ENCODE assay signal across 5 cellular contexts in the genomic region with DNA sequence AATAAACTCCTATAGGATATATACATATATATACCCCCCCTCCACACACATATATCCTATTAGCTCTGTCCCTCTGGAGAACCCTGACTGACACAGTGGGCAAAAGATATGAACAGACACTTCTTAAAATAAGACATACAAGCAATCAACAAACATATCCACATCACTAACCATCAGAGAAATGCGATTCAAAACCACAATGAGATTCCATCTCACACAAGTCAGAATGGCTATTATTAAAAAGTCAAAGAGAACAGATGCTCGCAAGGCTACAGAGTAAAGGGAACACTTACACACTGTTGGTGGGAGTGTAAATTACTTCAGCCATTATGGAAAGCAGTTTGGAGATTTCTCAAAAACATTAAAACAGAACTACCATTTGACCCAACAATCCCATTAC.
"Had no signal": no experiment of that assay in that cellular context is flagged by ENCODE, and none has a peak within 500 bp of the region (broad histone marks: within the 10 kb centered on the region; RNA-seq: fewer than 3 reads in every experiment).

No MANE protein-coding gene starts in this region.

- H3K27ac ChIP-seq: HL-60 had no signal

- ATAC-seq: HepG2, K562 had no signal

- H3K4me3 ChIP-seq: K562 had no signal

- DNase-seq: IMR-90, KBM-7 had no signal
